Comparison of ENCODE assay signal across 12 cellular contexts in the genomic region with DNA sequence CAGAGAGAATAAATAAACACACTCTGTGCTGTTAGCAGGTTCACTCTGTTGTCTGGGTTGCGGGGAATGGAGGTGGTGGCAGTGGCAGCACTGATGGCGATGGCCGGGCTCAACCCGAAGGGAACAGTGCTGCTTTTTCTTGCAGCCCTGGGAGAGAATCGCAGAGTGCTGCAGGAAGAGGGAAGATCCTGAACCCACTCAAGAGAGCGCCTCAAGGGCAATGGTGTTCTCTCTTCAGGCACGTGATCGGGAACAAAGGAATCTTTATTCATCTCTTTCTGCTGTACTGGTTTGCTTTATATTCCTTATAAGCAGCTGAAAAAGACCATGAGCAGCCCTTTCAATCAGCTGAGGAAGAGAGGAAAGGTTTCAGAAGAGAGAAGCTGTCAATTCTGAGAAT.
A peak's percentile ranks its signal among the peaks of the same experiment; 100 is the strongest.
DNase-seq lines count a peak whose midpoint lies in the region; ATAC-seq and TF ChIP-seq lines count a peak whose summit lies in the region.
"Had no signal": no experiment of that assay in that cellular context is flagged by ENCODE, and none has a peak within 500 bp of the region (broad histone marks: within the 10 kb centered on the region; RNA-seq: fewer than 3 reads in every experiment).

No MANE protein-coding gene starts in this region.

- H3K36me3 ChIP-seq in SJCRH30: no peaks in the 10 kb centered on the region
- H3K36me3 ChIP-seq in fibroblast of lung (ENCODE audit: control insufficient read depth, insufficient read depth, low read length): no peaks in the 10 kb centered on the region
- H3K36me3 ChIP-seq: transverse colon had no signal

- ATAC-seq in GM18519 (IDR thresholded peaks at IDR 0.05; ENCODE audit: low FRiP score, unreplicated experiment): no peak
- ATAC-seq: activated CD4-positive, CD25-positive, alpha-beta regulatory T cell treated with anti-CD3 and anti-CD28 coated beads, Interleukin-2, amount 50 U/mL, for 24 hours had no signal

- H3K27ac Mint-ChIP-seq in nephron: peak overlapping the region; percentile 12 to 27 (median 20)
- no peak overlapping the region for H3K27ac Mint-ChIP-seq in activated CD4-positive, alpha-beta T cell treated with anti-CD3 and anti-CD28 coated beads, Interleukin-2, amount 10 ng/mL, durations not matched to agents 24 days and 14 days
- H3K27ac Mint-ChIP-seq in immature natural killer cell: no peak overlapping the region

- TF ChIP-seq CTCF in fibroblast of lung (conservative IDR thresholded peaks at IDR 0.05 in 1 of 2, IDR thresholded peaks at IDR 0.05 in 1 of 2; ENCODE audit: low read depth in 1 of 2, low read length in 2 of 2) (no peak), nephron (IDR thresholded peaks at IDR 0.05; ENCODE audit: unreplicated experiment in 3 of 3) (no peak)

- H4K20me1 ChIP-seq in fibroblast of lung (ENCODE audit: control insufficient read depth, extremely low read depth, insufficient read depth, low read length): no peaks in the 10 kb centered on the region

- H3K27me3 ChIP-seq in SJCRH30 (no peaks in the 10 kb centered on the region), fibroblast of lung (ENCODE audit: control insufficient read depth, insufficient read depth, low read length) (no peaks in the 10 kb centered on the region)
- H3K27me3 ChIP-seq: transverse colon had no signal

- intact Hi-C loops in activated CD4-positive, alpha-beta T cell treated with anti-CD3 and anti-CD28 coated beads, Interleukin-2, amount 10 ng/mL, durations not matched to agents 24 days and 14 days (cut with micrococcal nuclease): no loop called here

- H3K9me3 ChIP-seq in SJCRH30 (replicated peaks): no peaks in the 10 kb centered on the region
- H3K9me3 ChIP-seq in fibroblast of lung (ENCODE audit: control insufficient read depth, insufficient read depth, low read depth, low read length): no peaks in the 10 kb centered on the region
- H3K9me3 ChIP-seq: transverse colon had no signal

- H3K4me1 ChIP-seq in SJCRH30: peaks cover 7% of the 10 kb centered on the region
- H3K4me1 ChIP-seq in fibroblast of lung (ENCODE audit: control insufficient read depth, extremely low read depth, insufficient read depth, low read length): peaks cover 3% of the 10 kb centered on the region
- H3K4me1 ChIP-seq: transverse colon had no signal

- H3K9me3 Mint-ChIP-seq in nephron: no peaks in the 10 kb centered on the region
- H3K9me3 Mint-ChIP-seq in activated CD4-positive, alpha-beta T cell treated with anti-CD3 and anti-CD28 coated beads, Interleukin-2, amount 10 ng/mL, durations not matched to agents 24 days and 14 days: no peaks in the 10 kb centered on the region
- H3K9me3 Mint-ChIP-seq in immature natural killer cell: no peaks in the 10 kb centered on the region

- no peaks in the 10 kb centered on the region for H3K79me2 ChIP-seq in fibroblast of lung (ENCODE audit: control insufficient read depth, insufficient read depth, low read length)

- H3K4me3 ChIP-seq in SJCRH30: peak overlapping the region; percentile 36
- H3K4me3 ChIP-seq in fibroblast of lung (replicated peaks in 1 of 4; ENCODE audit: control extremely low read depth in 1 of 4, insufficient read depth in 1 of 4, low read depth in 3 of 4, low read length in 4 of 4): no peak overlapping the region
- H3K4me3 ChIP-seq: transverse colon had no signal

- no peak overlapping the region for H3K9ac ChIP-seq in fibroblast of lung (ENCODE audit: insufficient read depth, low read length)

- H2AFZ ChIP-seq in fibroblast of lung (ENCODE audit: low read length): peak overlapping the region; percentile 88

- DNase-seq in COLO829 (ENCODE audit: low spot score) (peak; percentile 96), SJCRH30 (peak; percentile 53 to 78), fibroblast of lung (ENCODE audit: low read depth in 2 of 2) (no peak), AG08396 (ENCODE audit: low spot score) (no peak), immature natural killer cell (no peak)
- DNase-seq in activated CD4-positive, alpha-beta T cell treated with anti-CD3 and anti-CD28 coated beads, Interleukin-2, amount 10 ng/mL, durations not matched to agents 24 days and 14 days: no peak
- DNase-seq: ACHN, DMS53, transverse colon had no signal

- H3K27ac ChIP-seq in SJCRH30: peak overlapping the region; percentile 20
- H3K27ac ChIP-seq in fibroblast of lung (ENCODE audit: insufficient read depth, low read length): no peak overlapping the region
- H3K27ac ChIP-seq: transverse colon had no signal

- H3K36me3 Mint-ChIP-seq in nephron (ENCODE audit: low read depth): no peaks in the 10 kb centered on the region
- no peaks in the 10 kb centered on the region for H3K36me3 Mint-ChIP-seq in activated CD4-positive, alpha-beta T cell treated with anti-CD3 and anti-CD28 coated beads, Interleukin-2, amount 10 ng/mL, durations not matched to agents 24 days and 14 days (ENCODE audit: low read depth)
- no peaks in the 10 kb centered on the region for H3K36me3 Mint-ChIP-seq in immature natural killer cell

- H3K4me1 Mint-ChIP-seq in nephron (peaks cover 27% of the 10 kb centered on the region), immature natural killer cell (no peaks in the 10 kb centered on the region)
- peaks cover 8% of the 10 kb centered on the region for H3K4me1 Mint-ChIP-seq in activated CD4-positive, alpha-beta T cell treated with anti-CD3 and anti-CD28 coated beads, Interleukin-2, amount 10 ng/mL, durations not matched to agents 24 days and 14 days

- H3K27me3 Mint-ChIP-seq in nephron (ENCODE audit: low read depth) (peaks cover 5% of the 10 kb centered on the region), immature natural killer cell (ENCODE audit: low read depth in 3 of 3) (peaks cover 5 to 10% (median 8%) of the 10 kb centered on the region in 3 donors)
- H3K27me3 Mint-ChIP-seq in activated CD4-positive, alpha-beta T cell treated with anti-CD3 and anti-CD28 coated beads, Interleukin-2, amount 10 ng/mL, durations not matched to agents 24 days and 14 days: peaks cover 27% of the 10 kb centered on the region

- H3K4me2 ChIP-seq in fibroblast of lung (ENCODE audit: extremely low read depth, insufficient read depth, low read length): peak overlapping the region; percentile 75

- H3K4me3 Mint-ChIP-seq in nephron (peak overlapping the region in 1 of 3 experiments; percentile 7), immature natural killer cell (no peak overlapping the region)
- no peak overlapping the region for H3K4me3 Mint-ChIP-seq in activated CD4-positive, alpha-beta T cell treated with anti-CD3 and anti-CD28 coated beads, Interleukin-2, amount 10 ng/mL, durations not matched to agents 24 days and 14 days

Comparison
In these comparisons a context has a peak if more than half of its experiments do, and no peak if none do; other contexts are left out.
1. DNase-seq: peak in COLO829 (single experiment) and SJCRH30 (2 of 2); none in fibroblast of lung (0 of 2), AG08396 (single experiment), activated CD4-positive, alpha-beta T cell treated with anti-CD3 and anti-CD28 coated beads, Interleukin-2, amount 10 ng/mL, durations not matched to agents 24 days and 14 days (single experiment) and immature natural killer cell (0 of 3).
2. H3K27ac Mint-ChIP-seq: peak in nephron (3 of 3); none in activated CD4-positive, alpha-beta T cell treated with anti-CD3 and anti-CD28 coated beads, Interleukin-2, amount 10 ng/mL, durations not matched to agents 24 days and 14 days (single experiment) and immature natural killer cell (0 of 6).